8 cellular contexts compared by ENCODE assay signal in genomic region chr5:139746691-139747582, GRCh38.
DNase-seq lines count a peak whose midpoint lies in the region; ATAC-seq, FAIRE-seq and TF ChIP-seq lines count a peak whose summit lies in the region.

No MANE protein-coding gene starts in this region.

- peak; percentile 40 for ATAC-seq in HG02885 (IDR thresholded peaks at IDR 0.05; ENCODE audit: poor library complexity, unreplicated experiment)

- peak; percentile 85 for FAIRE-seq in GM18507 (lab: Jason Lieb, UNC)

- TF ChIP-seq CTCF in astrocyte of the cerebellum (IDR thresholded peaks at IDR 0.05; ENCODE audit: low read depth, low read length, missing control alignments), result no peak

- H3K4me3 ChIP-seq in astrocyte of the cerebellum (ENCODE audit: low read depth, low read length), result peak overlapping the region; percentile 4

- DNase-seq in GM18507 (ENCODE audit: extremely low spot score, insufficient read length, low read depth) (peak; percentile 51), T follicular helper cell (ENCODE audit: low read depth) (peak; percentile 46), astrocyte of the cerebellum (ENCODE audit: low read depth) (no peak), kidney glomerular epithelial cell (lab: John Stamatoyannopoulos, UW) (peak; percentile 75), NCI-H1436 (lab: John Stamatoyannopoulos, UW) (no peak), NCI-H226 (no peak)
- DNase-seq in stimulated activated CD4-positive, alpha-beta T cell treated with anti-CD3 and anti-CD28 coated beads, Interleukin-4, amount 100 ng/mL, for 4 hours, result peak; percentile 60 to 91

- in situ Hi-C loops in astrocyte of the cerebellum (cut with HindIII; ENCODE audit: low sequenced_read_pairs), result loop anchor here (5.0 kb wide), 1 partner anchor 100 kb away; the partner anchor contains the start of gene CXXC5

Comparison
In these comparisons a context has a peak if more than half of its experiments do, and no peak if none do; other contexts are left out.
1. DNase-seq: peak in GM18507 (single experiment), T follicular helper cell (single experiment), kidney glomerular epithelial cell (single experiment) and stimulated activated CD4-positive, alpha-beta T cell treated with anti-CD3 and anti-CD28 coated beads, Interleukin-4, amount 100 ng/mL, for 4 hours (2 of 2); none in astrocyte of the cerebellum (single experiment), NCI-H1436 (single experiment) and NCI-H226 (single experiment).